Comparison of ENCODE assay signal across 16 cellular contexts in the genomic region with DNA sequence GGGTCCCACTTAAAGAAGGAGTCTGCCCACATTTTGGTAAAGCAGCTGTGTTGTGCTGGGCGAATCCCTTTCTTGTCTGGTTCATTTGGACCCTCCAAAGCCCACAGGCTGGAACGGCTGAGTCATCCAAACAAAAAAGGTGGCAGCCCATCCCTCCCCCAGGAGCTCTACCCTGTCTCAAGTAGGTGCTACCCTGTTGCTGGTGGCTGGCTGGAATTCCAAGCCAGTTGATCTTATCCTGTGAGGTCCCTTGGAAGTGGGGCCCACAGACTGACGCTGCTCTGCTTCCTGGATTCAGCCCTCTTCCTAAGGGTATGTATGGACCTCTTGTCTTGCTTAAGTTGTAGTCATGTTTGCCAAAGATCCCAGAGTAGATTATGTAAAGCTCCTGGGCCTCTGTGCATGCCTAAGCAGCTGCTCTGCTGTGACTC. TPM values are rescaled to one million over a fixed set of nuclear protein-coding genes. Genes with fewer than 3 reads are reported as not detected.
A peak's percentile ranks its signal among the peaks of the same experiment; 100 is the strongest.
DNase-seq lines count a peak whose midpoint lies in the region; ATAC-seq and TF ChIP-seq lines count a peak whose summit lies in the region.
"Had no signal": no experiment of that assay in that cellular context is flagged by ENCODE, and none has a peak within 500 bp of the region (broad histone marks: within the 10 kb centered on the region; RNA-seq: fewer than 3 reads in every experiment).

No MANE protein-coding gene starts in this region.

- H3K9me1 ChIP-seq in IMR-90 (ENCODE audit: insufficient read depth, low read length) = no peaks in the 10 kb centered on the region

- no peak overlapping the region for H2BK120ac ChIP-seq in IMR-90 (ENCODE audit: low read depth, low read length)

- H3K4me3 Mint-ChIP-seq in Caco-2 (ENCODE audit: unreplicated experiment) (peak overlapping the region; percentile 72), MCF 10A (ENCODE audit: unreplicated experiment) (peak overlapping the region; percentile 51)
- H3K4me3 Mint-ChIP-seq in activated CD8-positive, alpha-beta memory T cell treated with anti-CD3 and anti-CD28 coated beads, Interleukin-2, amount 10 ng/mL, durations not matched to agents 7 days and 5 days = no peak overlapping the region
- H3K4me3 Mint-ChIP-seq: activated CD4-positive, alpha-beta memory T cell treated with anti-CD3 and anti-CD28 coated beads, Interleukin-2, amount 10 ng/mL, durations not matched to agents 7 days and 5 days had no signal

- 33% methylated on average over 1 of the region's 3 CpGs; no CpG with 5 or more reads in 1 of the 2 experiments for WGBS in IMR-90 (ENCODE audit: extremely low coverage in 2 of 2, insufficient read length in 1 of 2), 2 experiments

- H2AK5ac ChIP-seq in IMR-90 (ENCODE audit: low read depth, low read length) = no peak overlapping the region

- in situ Hi-C loops in IMR-90 (cut with MboI; ENCODE audit: low sequenced_read_pairs) = no loop called here

- no peak overlapping the region for H4K5ac ChIP-seq in IMR-90 (ENCODE audit: low read depth, low read length)

- TF ChIP-seq POLR2A in IMR-90 (IDR thresholded peaks at IDR 0.05; ENCODE audit: low read depth, low read length) = no peak

- H2AFZ ChIP-seq in IMR-90 (replicated peaks; ENCODE audit: low read length, poor library complexity) = no peak overlapping the region

- H3K18ac ChIP-seq in IMR-90 (ENCODE audit: low read depth, low read length) = no peak overlapping the region

- no peaks in the 10 kb centered on the region for H3K27me3 Mint-ChIP-seq in Caco-2 (ENCODE audit: insufficient read depth, unreplicated experiment)
- H3K27me3 Mint-ChIP-seq in MCF 10A (ENCODE audit: insufficient read depth, unreplicated experiment) = no peaks in the 10 kb centered on the region
- peaks cover 21% of the 10 kb centered on the region for H3K27me3 Mint-ChIP-seq in activated CD8-positive, alpha-beta memory T cell treated with anti-CD3 and anti-CD28 coated beads, Interleukin-2, amount 10 ng/mL, durations not matched to agents 7 days and 5 days

- H4K20me1 ChIP-seq in IMR-90 (ENCODE audit: insufficient read depth, low read length) = no peaks in the 10 kb centered on the region

- peak; percentile 88 to 93 for DNase-seq in Caco-2
- no peak for DNase-seq in IMR-90
- peak; percentile 67 for DNase-seq in MCF 10A (ENCODE audit: unreplicated experiment)
- peak; percentile 98 for DNase-seq in islet precursor cell
- DNase-seq in OCI-M1 (lab: John Stamatoyannopoulos, UW) = no peak
- DNase-seq in effector memory CD4-positive, alpha-beta T cell = no peak
- DNase-seq in activated CD8-positive, alpha-beta memory T cell treated with anti-CD3 and anti-CD28 coated beads, Interleukin-2, amount 10 ng/mL, durations not matched to agents 7 days and 5 days = no peak
- DNase-seq: activated CD4-positive, alpha-beta memory T cell treated with anti-CD3 and anti-CD28 coated beads, Interleukin-2, amount 10 ng/mL, durations not matched to agents 7 days and 5 days; anterior cingulate cortex; dorsolateral prefrontal cortex; Kasumi-1; NCI-H187 treated with DMSO at 0.1 percent for 48 hours; NCI-H774; stomach had no signal

- no peak overlapping the region for H3K14ac ChIP-seq in IMR-90 (replicated peaks; ENCODE audit: low read depth, low read length)

- H2BK15ac ChIP-seq in IMR-90 (ENCODE audit: low read depth, low read length) = no peak overlapping the region

- CTCF ChIA-PET in Caco-2 (lab: Charles Lee) = interaction anchor here (0.6 to 1.8 kb wide), 9 partner anchors 37 to 1790 kb away, joined by 3 to 17 read pairs (median 3); a partner anchor contains a TSS
- CTCF ChIA-PET in IMR-90 (lab: Yijun Ruan, JAX) = interaction anchor here (0.7 kb wide), 1 partner anchor 45 kb away, joined by 3 read pairs; a partner anchor contains a TSS
- CTCF ChIA-PET in MCF 10A (lab: Yijun Ruan, JAX) = interaction anchor here (1.3 kb wide), 1 partner anchor 60 kb away, joined by 5 read pairs; no protein-coding TSS in a partner anchor
- CTCF ChIA-PET in activated CD8-positive, alpha-beta memory T cell treated with anti-CD3 and anti-CD28 coated beads, Interleukin-2, amount 10 ng/mL, durations not matched to agents 7 days and 5 days (lab: Charles Lee) = interaction anchor here (1.5 kb wide), 1 partner anchor 20 kb away, joined by 3 read pairs; no protein-coding TSS in a partner anchor

- POLR2A ChIA-PET in Caco-2 (lab: Charles Lee) = interaction anchor here (0.6 to 1.3 kb wide), 5 partner anchors 45 to 171 kb away, joined by 3 to 8 read pairs (median 3); a partner anchor contains a TSS
- POLR2A ChIA-PET in IMR-90 (lab: Charles Lee; ENCODE audit: unreplicated experiment) = no interaction called here
- POLR2A ChIA-PET in MCF 10A (lab: Yijun Ruan, JAX) = interaction anchor here (0.8 to 1.7 kb wide), 3 partner anchors 33 to 53 kb away, joined by 3 to 5 read pairs (median 3); no protein-coding TSS in a partner anchor

- H2AK9ac ChIP-seq in IMR-90 (replicated peaks; ENCODE audit: low read depth, low read length, poor library complexity) = no peak overlapping the region

- H3K27ac Mint-ChIP-seq in Caco-2 (ENCODE audit: unreplicated experiment) (peak overlapping the region; percentile 99), MCF 10A (ENCODE audit: low read depth, unreplicated experiment) (peak overlapping the region; percentile 88)
- H3K27ac Mint-ChIP-seq in activated CD8-positive, alpha-beta memory T cell treated with anti-CD3 and anti-CD28 coated beads, Interleukin-2, amount 10 ng/mL, durations not matched to agents 7 days and 5 days = no peak overlapping the region
- H3K27ac Mint-ChIP-seq: activated CD4-positive, alpha-beta memory T cell treated with anti-CD3 and anti-CD28 coated beads, Interleukin-2, amount 10 ng/mL, durations not matched to agents 7 days and 5 days; activated T-helper 2 cell treated with anti-CD3 and anti-CD28 coated beads, Interferon-gamma antibody, Interleukin-2, Interleukin-4, amounts not matched to agents 10 μg/mL and 5 μg/mL and 100 μg/mL, durations not matched to agents 14 hours and 24 hours and 36 hours had no signal

- H3K4me1 Mint-ChIP-seq in Caco-2 (ENCODE audit: low read depth, unreplicated experiment) (peaks cover 56% of the 10 kb centered on the region), MCF 10A (ENCODE audit: insufficient read depth, unreplicated experiment) (peaks cover 21% of the 10 kb centered on the region)
- H3K4me1 Mint-ChIP-seq in activated CD8-positive, alpha-beta memory T cell treated with anti-CD3 and anti-CD28 coated beads, Interleukin-2, amount 10 ng/mL, durations not matched to agents 7 days and 5 days = no peaks in the 10 kb centered on the region
- H3K4me1 Mint-ChIP-seq: activated CD4-positive, alpha-beta memory T cell treated with anti-CD3 and anti-CD28 coated beads, Interleukin-2, amount 10 ng/mL, durations not matched to agents 7 days and 5 days had no signal

- H3K4me3 ChIP-seq in Caco-2 (ENCODE audit: low read depth, low read length) (peak overlapping the region; percentile 3), IMR-90 (ENCODE audit: insufficient read depth, low read depth, low read length) (no peak overlapping the region)
- H3K4me3 ChIP-seq in effector memory CD4-positive, alpha-beta T cell (ENCODE audit: insufficient read depth, low read depth, low read length, poor library complexity, severe bottlenecking) = no peak overlapping the region
- H3K4me3 ChIP-seq: dorsolateral prefrontal cortex, stomach had no signal

- H2BK5ac ChIP-seq in IMR-90 (ENCODE audit: low read depth, low read length, poor library complexity, severe bottlenecking) = no peak overlapping the region

- no peak overlapping the region for H4K8ac ChIP-seq in IMR-90 (ENCODE audit: low read depth in 2 of 2, low read length in 2 of 2)

- peak; percentile 32 for ATAC-seq in IMR-90 (ENCODE audit: low read depth)
- ATAC-seq in HG03521 (IDR thresholded peaks at IDR 0.05; ENCODE audit: unreplicated experiment) = no peak
- ATAC-seq in activated CD8-positive, alpha-beta memory T cell treated with anti-CD3 and anti-CD28 coated beads, Interleukin-2, amount 10 ng/mL, durations not matched to agents 7 days and 5 days = no peak

- no peak overlapping the region for H3K9ac ChIP-seq in IMR-90 (ENCODE audit: low read depth, low read length)

- dilution Hi-C loops in IMR-90 (cut with HindIII; ENCODE audit: low sequenced_read_pairs, unreplicated experiment) = no loop called here

- no TSS peak for BruUV-seq in Caco-2 (replicated peaks; lab: Mats Ljungman, UMichigan)
- no TSS peak for BruUV-seq in IMR-90 (replicated peaks; lab: Mats Ljungman, UMichigan)
- no TSS peak for BruUV-seq in MCF 10A (replicated peaks; lab: Mats Ljungman, UMichigan)

- H3K9me3 ChIP-seq in Caco-2 = peaks cover 10% of the 10 kb centered on the region
- peaks cover 4% of the 10 kb centered on the region; the same call in 1 of the 2 replicates for H3K9me3 ChIP-seq in IMR-90 (ENCODE audit: control insufficient read depth, insufficient read depth, low read length)
- H3K9me3 ChIP-seq in effector memory CD4-positive, alpha-beta T cell (ENCODE audit: control insufficient read depth, low read length) = no peaks in the 10 kb centered on the region

- no peaks in the 10 kb centered on the region for H3K36me3 ChIP-seq in Caco-2 (ENCODE audit: control insufficient read depth, insufficient read depth, low read length)
- H3K36me3 ChIP-seq in IMR-90 (ENCODE audit: control insufficient read depth, insufficient read depth, low read length) = no peaks in the 10 kb centered on the region
- H3K36me3 ChIP-seq in effector memory CD4-positive, alpha-beta T cell (ENCODE audit: control insufficient read depth, insufficient read depth, low read length) = no peaks in the 10 kb centered on the region
- H3K36me3 ChIP-seq: stomach had no signal

- no peak overlapping the region for H3K27ac ChIP-seq in IMR-90 (ENCODE audit: insufficient read depth, low read length)
- no peak overlapping the region for H3K27ac ChIP-seq in effector memory CD4-positive, alpha-beta T cell (ENCODE audit: insufficient read depth, low read length, poor library complexity, severe bottlenecking)
- H3K27ac ChIP-seq: dorsolateral prefrontal cortex, stomach had no signal

- H3K4me2 ChIP-seq in IMR-90 (ENCODE audit: low read depth, low read length) = no peak overlapping the region

- H3K36me3 Mint-ChIP-seq in Caco-2 (ENCODE audit: insufficient read depth, unreplicated experiment) = peaks cover 31% of the 10 kb centered on the region
- no peaks in the 10 kb centered on the region for H3K36me3 Mint-ChIP-seq in MCF 10A (ENCODE audit: insufficient read depth, unreplicated experiment)
- H3K36me3 Mint-ChIP-seq in activated CD8-positive, alpha-beta memory T cell treated with anti-CD3 and anti-CD28 coated beads, Interleukin-2, amount 10 ng/mL, durations not matched to agents 7 days and 5 days = peaks cover 21% of the 10 kb centered on the region

- H3K9me3 Mint-ChIP-seq in Caco-2 (ENCODE audit: unreplicated experiment) = peaks cover 23% of the 10 kb centered on the region
- H3K9me3 Mint-ChIP-seq in MCF 10A (ENCODE audit: unreplicated experiment) = no peaks in the 10 kb centered on the region
- peaks cover 25% of the 10 kb centered on the region for H3K9me3 Mint-ChIP-seq in activated CD8-positive, alpha-beta memory T cell treated with anti-CD3 and anti-CD28 coated beads, Interleukin-2, amount 10 ng/mL, durations not matched to agents 7 days and 5 days (ENCODE audit: low read depth)

- peaks cover 51% of the 10 kb centered on the region for H3K4me1 ChIP-seq in Caco-2
- H3K4me1 ChIP-seq in IMR-90 (ENCODE audit: control insufficient read depth, insufficient read depth, low read length) = no peaks in the 10 kb centered on the region
- H3K4me1 ChIP-seq in effector memory CD4-positive, alpha-beta T cell (ENCODE audit: control insufficient read depth, insufficient read depth, low read length, poor library complexity, severe bottlenecking) = no peaks in the 10 kb centered on the region

- H3K27me3 ChIP-seq in Caco-2 (replicated peaks; ENCODE audit: control insufficient read depth, insufficient read depth, low read length) = no peaks in the 10 kb centered on the region
- H3K27me3 ChIP-seq in IMR-90 (ENCODE audit: control insufficient read depth, insufficient read depth, low read length) = peaks cover 5% of the 10 kb centered on the region
- no peaks in the 10 kb centered on the region for H3K27me3 ChIP-seq in effector memory CD4-positive, alpha-beta T cell (replicated peaks; ENCODE audit: control insufficient read depth, insufficient read depth, low read length, poor library complexity, severe bottlenecking)
- H3K27me3 ChIP-seq: stomach had no signal

- intact Hi-C loops in Caco-2 (cut with micrococcal nuclease; ENCODE audit: unreplicated experiment) (loop anchor here (1.0 to 2.0 kb wide), 5 partner anchors 37 to 209 kb away; a partner anchor contains a TSS), IMR-90 (cut with micrococcal nuclease) (no loop called here), MCF 10A (cut with micrococcal nuclease) (no loop called here)

- H2BK20ac ChIP-seq in IMR-90 (ENCODE audit: low read depth, low read length) = no peak overlapping the region

- no peak overlapping the region for H4K91ac ChIP-seq in IMR-90 (ENCODE audit: insufficient read depth, low read depth, low read length)

- H3K56ac ChIP-seq in IMR-90 (ENCODE audit: extremely low read depth, insufficient read depth, low read length) = no peak overlapping the region

- H3K79me1 ChIP-seq in IMR-90 (ENCODE audit: low read depth in 1 of 2, low read length in 2 of 2) = no peaks in the 10 kb centered on the region

- no peak overlapping the region for H3K4ac ChIP-seq in IMR-90 (ENCODE audit: low read depth, low read length)

- no peak for TF ChIP-seq CTCF in Caco-2 (IDR thresholded peaks at IDR 0.05; ENCODE audit: insufficient read depth in 1 of 2, low read depth in 1 of 2, low read length in 1 of 2, severe bottlenecking in 1 of 2, unreplicated experiment in 1 of 2)
- no peak for TF ChIP-seq CTCF in IMR-90 (conservative IDR thresholded peaks at IDR 0.05; ENCODE audit: low read depth, low read length)
- TF ChIP-seq CTCF in MCF 10A (IDR thresholded peaks at IDR 0.05; ENCODE audit: unreplicated experiment) = no peak

- no peak for TF ChIP-seq RAD21 in IMR-90 (IDR thresholded peaks at IDR 0.05; ENCODE audit: low read length)

- H3K23ac ChIP-seq in IMR-90 (ENCODE audit: low read depth, low read length) = no peak overlapping the region

RNA-seq across cellular contexts. Expression of a gene that starts 44.5 kb away (rescaled TPM):
- total RNA-seq in Caco-2 (2022) = 1.7 and 2.9 TPM in 2 replicates
- not detected in 2 replicates for total RNA-seq in IMR-90 (2012; rRNA removed)
- not detected in 2 replicates for polyA plus RNA-seq in IMR-90 (2012; rRNA removed)
- polyA plus RNA-seq in IMR-90 (2012; cell fraction: cytosol; rRNA removed) = not detected in 2 replicates
- polyA plus RNA-seq in IMR-90 (2012; cell fraction: nucleus; rRNA removed; ENCODE audit: low replicate concordance) = not detected in 2 replicates
- total RNA-seq in MCF 10A (2022) = not detected in 2 replicates
- total RNA-seq in activated CD8-positive, alpha-beta memory T cell treated with anti-CD3 and anti-CD28 coated beads, Interleukin-2, amount 10 ng/mL, durations not matched to agents 7 days and 5 days = 10 to 100 TPM; 35.3 to 55.6 TPM

Comparison
In these comparisons a context has a peak if more than half of its experiments do, and no peak if none do; other contexts are left out.
1. DNase-seq: peak in Caco-2 (2 of 2), MCF 10A (single experiment) and islet precursor cell (single experiment); none in IMR-90 (single experiment), OCI-M1 (single experiment), effector memory CD4-positive, alpha-beta T cell (0 of 3) and activated CD8-positive, alpha-beta memory T cell treated with anti-CD3 and anti-CD28 coated beads, Interleukin-2, amount 10 ng/mL, durations not matched to agents 7 days and 5 days (single experiment).